Comparison of ENCODE assay signal across 21 cellular contexts in the genomic region with DNA sequence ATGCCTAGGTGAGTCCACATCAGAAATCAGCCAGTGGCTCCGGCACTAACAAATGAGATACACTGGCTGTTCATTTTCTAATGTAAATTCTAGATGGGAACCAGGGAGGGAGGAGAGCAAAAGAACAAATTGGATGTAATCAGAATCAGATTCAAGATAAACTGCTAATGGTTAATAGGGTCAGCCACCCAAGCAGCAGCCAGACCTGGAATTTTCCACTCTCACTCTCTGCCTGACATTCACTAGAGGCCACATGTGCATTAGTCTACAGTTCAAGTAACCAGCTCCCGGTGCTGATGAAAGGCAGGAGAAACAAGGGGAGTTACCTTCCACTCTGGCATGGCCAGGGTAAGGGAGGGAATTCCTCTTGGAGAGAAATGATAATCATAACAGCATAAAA.
"Had no signal": no experiment of that assay in that cellular context is flagged by ENCODE, and none has a peak within 500 bp of the region (broad histone marks: within the 10 kb centered on the region; RNA-seq: fewer than 3 reads in every experiment).

No MANE protein-coding gene starts in this region.

- H3K4me1 ChIP-seq: gastrocnemius medialis, heart right ventricle, left ventricle myocardium inferior, lower lobe of right lung, parathyroid adenoma, right atrium auricular region, sigmoid colon, transverse colon had no signal

- H3K27me3 Mint-ChIP-seq: memory B cell; natural killer cell treated with Interleukin-12 subunit alpha and Interleukin-12 subunit beta and Interleukin-15 and Interleukin-18, amount 100 ng/mL, for 72 hours; stimulated activated naive B cell treated with anti-CD40 and anti-IgM and Interleukin-4, amounts not matched to agents 10 μg/mL and 1 μg/mL and 100 μg/mL, for 72 hours; stimulated activated naive CD8-positive, alpha-beta T cell treated with anti-CD3 and anti-CD28 coated beads, Interleukin-15, amount 100 ng/mL, for 72 hours had no signal

- ATAC-seq: gastrocnemius medialis; heart right ventricle; lower lobe of right lung; natural killer cell treated with Interleukin-12 subunit alpha and Interleukin-12 subunit beta and Interleukin-15 and Interleukin-18, amount 100 ng/mL, for 72 hours; stimulated activated naive B cell treated with anti-CD40 and anti-IgM and Interleukin-4, amounts not matched to agents 10 μg/mL and 1 μg/mL and 100 μg/mL, for 72 hours; stimulated activated naive CD8-positive, alpha-beta T cell treated with anti-CD3 and anti-CD28 coated beads, Interleukin-15, amount 100 ng/mL, for 72 hours had no signal

- H3K4me3 Mint-ChIP-seq: memory B cell; natural killer cell treated with Interleukin-12 subunit alpha and Interleukin-12 subunit beta and Interleukin-15 and Interleukin-18, amount 100 ng/mL, for 72 hours; stimulated activated naive B cell treated with anti-CD40 and anti-IgM and Interleukin-4, amounts not matched to agents 10 μg/mL and 1 μg/mL and 100 μg/mL, for 72 hours; stimulated activated naive CD8-positive, alpha-beta T cell treated with anti-CD3 and anti-CD28 coated beads, Interleukin-15, amount 100 ng/mL, for 72 hours had no signal

- DNase-seq: cortex of kidney; dorsolateral prefrontal cortex; effector CD8-positive, alpha-beta T cell; gastrocnemius medialis; heart right ventricle; left ventricle myocardium inferior; lower lobe of right lung; midbrain; sigmoid colon; stimulated activated CD4-positive, alpha-beta T cell treated with anti-CD3 and anti-CD28 coated beads, Interleukin-2, amount 100 ng/mL, for 24 hours; stimulated activated CD4-positive, alpha-beta T cell treated with anti-CD3 and anti-CD28 coated beads, Interleukin-4, amount 100 ng/mL, for 4 hours; stimulated activated naive B cell treated with anti-CD40 and anti-IgM and Interleukin-4, amounts not matched to agents 10 μg/mL and 1 μg/mL and 100 μg/mL, for 72 hours; stimulated activated naive CD8-positive, alpha-beta T cell treated with anti-CD3 and anti-CD28 coated beads, Interleukin-15, amount 100 ng/mL, for 72 hours; substantia nigra; transverse colon had no signal

- H3K27ac ChIP-seq: dorsolateral prefrontal cortex, gastrocnemius medialis, heart right ventricle, left ventricle myocardium inferior, lower lobe of right lung, parathyroid adenoma, right atrium auricular region, sigmoid colon, skin epidermis, thoracic aorta, transverse colon had no signal

- H3K4me3 ChIP-seq: dorsolateral prefrontal cortex, gastrocnemius medialis, heart right ventricle, left ventricle myocardium inferior, lower lobe of right lung, right atrium auricular region, sigmoid colon, skin epidermis, thoracic aorta, transverse colon had no signal

- H3K27ac Mint-ChIP-seq: memory B cell; natural killer cell treated with Interleukin-12 subunit alpha and Interleukin-12 subunit beta and Interleukin-15 and Interleukin-18, amount 100 ng/mL, for 72 hours; stimulated activated naive B cell treated with anti-CD40 and anti-IgM and Interleukin-4, amounts not matched to agents 10 μg/mL and 1 μg/mL and 100 μg/mL, for 72 hours; stimulated activated naive CD8-positive, alpha-beta T cell treated with anti-CD3 and anti-CD28 coated beads, Interleukin-15, amount 100 ng/mL, for 72 hours had no signal

- H3K27me3 ChIP-seq: gastrocnemius medialis, right atrium auricular region, sigmoid colon, transverse colon had no signal

- H3K9me3 Mint-ChIP-seq: memory B cell; stimulated activated naive B cell treated with anti-CD40 and anti-IgM and Interleukin-4, amounts not matched to agents 10 μg/mL and 1 μg/mL and 100 μg/mL, for 72 hours; stimulated activated naive CD8-positive, alpha-beta T cell treated with anti-CD3 and anti-CD28 coated beads, Interleukin-15, amount 100 ng/mL, for 72 hours had no signal

- H3K36me3 Mint-ChIP-seq: memory B cell; natural killer cell treated with Interleukin-12 subunit alpha and Interleukin-12 subunit beta and Interleukin-15 and Interleukin-18, amount 100 ng/mL, for 72 hours; stimulated activated naive B cell treated with anti-CD40 and anti-IgM and Interleukin-4, amounts not matched to agents 10 μg/mL and 1 μg/mL and 100 μg/mL, for 72 hours had no signal

- H3K9me3 ChIP-seq: gastrocnemius medialis, heart right ventricle, left ventricle myocardium inferior, lower lobe of right lung, right atrium auricular region, sigmoid colon, thoracic aorta, transverse colon had no signal

- H3K36me3 ChIP-seq: gastrocnemius medialis, heart right ventricle, left ventricle myocardium inferior, lower lobe of right lung, right atrium auricular region, sigmoid colon, thoracic aorta, transverse colon had no signal

- H3K4me1 Mint-ChIP-seq: memory B cell; stimulated activated naive B cell treated with anti-CD40 and anti-IgM and Interleukin-4, amounts not matched to agents 10 μg/mL and 1 μg/mL and 100 μg/mL, for 72 hours; stimulated activated naive CD8-positive, alpha-beta T cell treated with anti-CD3 and anti-CD28 coated beads, Interleukin-15, amount 100 ng/mL, for 72 hours had no signal
